ENCODE assay signal across 18 cellular contexts in the genomic region with DNA sequence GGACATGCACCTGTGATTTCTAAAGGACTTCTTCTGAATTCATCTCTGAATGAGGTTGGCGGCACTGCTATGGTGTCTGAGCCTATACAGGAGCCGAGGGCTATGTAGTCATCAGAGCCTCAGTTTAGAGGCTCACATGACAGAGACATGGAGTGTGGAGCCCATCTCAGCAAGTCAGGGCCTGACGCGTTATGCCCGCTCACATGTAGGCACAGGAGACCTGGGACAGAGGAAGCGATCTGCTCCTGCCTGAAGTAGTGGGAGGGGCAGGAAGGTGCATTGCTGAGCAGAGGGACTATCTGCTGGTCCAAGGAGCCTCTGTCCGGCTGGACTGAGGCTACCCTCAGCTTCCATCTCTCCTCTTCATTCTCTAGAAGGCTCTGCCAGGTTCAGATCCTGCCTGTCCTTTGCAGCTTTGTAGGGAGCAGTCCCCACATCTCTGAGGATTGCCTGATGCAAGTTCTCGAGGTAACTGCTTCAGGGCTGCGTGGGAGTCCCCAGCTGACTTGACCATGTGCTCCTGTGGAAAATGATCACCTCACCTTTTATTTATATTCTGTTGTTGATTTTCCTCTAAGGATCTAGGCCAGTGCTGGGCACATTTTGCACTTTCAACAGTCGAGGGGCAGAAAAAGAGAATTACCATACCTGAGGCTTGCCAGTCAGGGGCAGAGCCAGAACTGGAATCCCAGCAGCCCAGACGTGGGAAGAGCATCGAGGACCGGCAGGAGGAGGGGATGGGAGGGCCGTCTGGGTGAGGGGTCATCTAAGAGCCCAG.
"Had no signal": no experiment of that assay in that cellular context is flagged by ENCODE, and none has a peak within 500 bp of the region (broad histone marks: within the 10 kb centered on the region; RNA-seq: fewer than 3 reads in every experiment).

No MANE protein-coding gene starts in this region.

- ATAC-seq: activated naive CD4-positive, alpha-beta T cell treated with anti-CD3 and anti-CD28 coated beads, Interleukin-2, amount 50 U/mL, for 72 hours; left colon; natural killer cell; SK-N-SH treated with all-trans-retinoic acid at 6 μM for 48 hours; stimulated activated memory B cell treated with anti-CD40 and anti-IgM and Interleukin-4, amounts not matched to agents 10 μg/mL and 1 μg/mL and 100 μg/mL, for 72 hours had no signal

- H3K9me3 ChIP-seq: colonic mucosa, heart left ventricle, transverse colon had no signal

- H3K4me3 ChIP-seq: colonic mucosa, heart left ventricle, transverse colon had no signal

- H3K4me1 ChIP-seq: colonic mucosa had no signal

- H3K27ac Mint-ChIP-seq: activated naive CD4-positive, alpha-beta T cell treated with anti-CD3 and anti-CD28 coated beads, Interleukin-2, amount 50 U/mL, for 72 hours; activated T-cell treated with anti-CD3 and anti-CD28 coated beads, Interleukin-2, amount 50 U/mL, for 24 hours; natural killer cell; stimulated activated memory B cell treated with anti-CD40 and anti-IgM and Interleukin-4, amounts not matched to agents 10 μg/mL and 1 μg/mL and 100 μg/mL, for 72 hours had no signal

- DNase-seq: activated CD4-positive, alpha-beta T cell treated with anti-CD3 and anti-CD28 coated beads for 1 hour; activated CD4-positive, alpha-beta T cell treated with anti-CD3 and anti-CD28 coated beads, Interleukin-2, amount 50 U/mL, for 48 hours; activated effector memory CD4-positive, alpha-beta T cell treated with Interleukin-2 at 50 U/mL for 16 hours; activated T-cell treated with anti-CD3 and anti-CD28 coated beads, Interleukin-2, amount 50 U/mL, for 24 hours; central memory CD4-positive, alpha-beta T cell; colonic mucosa; heart left ventricle; left colon; natural killer cell; occipital lobe; substantia nigra; T-helper 1 cell; T1000; transverse colon had no signal

- H3K27me3 ChIP-seq: colonic mucosa, heart left ventricle, transverse colon had no signal

- H3K36me3 Mint-ChIP-seq: activated naive CD4-positive, alpha-beta T cell treated with anti-CD3 and anti-CD28 coated beads, Interleukin-2, amount 50 U/mL, for 72 hours; natural killer cell; stimulated activated memory B cell treated with anti-CD40 and anti-IgM and Interleukin-4, amounts not matched to agents 10 μg/mL and 1 μg/mL and 100 μg/mL, for 72 hours had no signal

- FAIRE-seq: frontal cortex had no signal

- H3K27me3 Mint-ChIP-seq: stimulated activated memory B cell treated with anti-CD40 and anti-IgM and Interleukin-4, amounts not matched to agents 10 μg/mL and 1 μg/mL and 100 μg/mL, for 72 hours had no signal

- H3K27ac ChIP-seq: colonic mucosa, heart left ventricle had no signal

- H3K4me3 Mint-ChIP-seq: activated T-cell treated with anti-CD3 and anti-CD28 coated beads, Interleukin-2, amount 50 U/mL, for 24 hours; natural killer cell; stimulated activated memory B cell treated with anti-CD40 and anti-IgM and Interleukin-4, amounts not matched to agents 10 μg/mL and 1 μg/mL and 100 μg/mL, for 72 hours had no signal

- H3K9me3 Mint-ChIP-seq: activated naive CD4-positive, alpha-beta T cell treated with anti-CD3 and anti-CD28 coated beads, Interleukin-2, amount 50 U/mL, for 72 hours; activated T-cell treated with anti-CD3 and anti-CD28 coated beads, Interleukin-2, amount 50 U/mL, for 24 hours; natural killer cell; stimulated activated memory B cell treated with anti-CD40 and anti-IgM and Interleukin-4, amounts not matched to agents 10 μg/mL and 1 μg/mL and 100 μg/mL, for 72 hours had no signal

- H3K36me3 ChIP-seq: colonic mucosa, heart left ventricle, transverse colon had no signal
